Comparison of ENCODE assay signal across 1 cellular context in genomic region chr6:26054937-26055669, GRCh38.
TF ChIP-seq lines count a peak whose summit lies in the region.

No MANE protein-coding gene starts in this region.

TF ChIP-seq in HepG2, 621 proteins besides CTCF, POLR2A, EP300 and RAD21 (continued from another document and continues in another):
- TF ChIP-seq PRDM15 (CRISPR knock-in tag; IDR thresholded peaks at IDR 0.05) = no peak; the same call in 1 of the 2 replicates
- TF ChIP-seq JARID2 (CRISPR knock-in tag; IDR thresholded peaks at IDR 0.05; ENCODE audit: insufficient replicate concordance) = peak; percentile 20
- TF ChIP-seq HOXA3 (CRISPR knock-in tag; IDR thresholded peaks at IDR 0.05) = peak; percentile 92
- TF ChIP-seq DMAP1 (CRISPR knock-in tag; IDR thresholded peaks at IDR 0.05) = peak; percentile 79; the same call in 1 of the 2 replicates
- TF ChIP-seq TBP (CRISPR knock-in tag; IDR thresholded peaks at IDR 0.05) = peak; percentile 42; the same call in 1 of the 2 replicates
- TF ChIP-seq ZKSCAN8 (CRISPR knock-in tag; IDR thresholded peaks at IDR 0.05; ENCODE audit: borderline replicate concordance) = peak; percentile 40; the same call in 1 of the 2 replicates
- TF ChIP-seq ZBED4 (CRISPR knock-in tag; IDR thresholded peaks at IDR 0.05; ENCODE audit: borderline replicate concordance) = no peak
- TF ChIP-seq ZC3H4 (CRISPR knock-in tag; IDR thresholded peaks at IDR 0.05; ENCODE audit: borderline replicate concordance) = peak; percentile 99
- peak; percentile 71 for TF ChIP-seq ELF3 (CRISPR knock-in tag; IDR thresholded peaks at IDR 0.05)
- TF ChIP-seq ZNF205 (CRISPR knock-in tag; IDR thresholded peaks at IDR 0.05) = no peak
- TF ChIP-seq KLF16 (CRISPR knock-in tag; IDR thresholded peaks at IDR 0.05) = peak in 1 of 2 experiments; percentile 1; a peak in 2 of 4 replicates
- peak; percentile 76 for TF ChIP-seq ZNF605 (CRISPR knock-in tag; IDR thresholded peaks at IDR 0.05)
- TF ChIP-seq MIER3 (CRISPR knock-in tag; IDR thresholded peaks at IDR 0.05; ENCODE audit: borderline replicate concordance) = no peak; the same call in none of the 2 replicates
- TF ChIP-seq GZF1 (CRISPR knock-in tag; IDR thresholded peaks at IDR 0.05) = 0 out of 2 replicates have a peak, but pooled peaks have one; percentile 42
- TF ChIP-seq ZGPAT (CRISPR knock-in tag; IDR thresholded peaks at IDR 0.05) = peak; percentile 73; the same call in 1 of the 2 replicates
- 0 out of 2 replicates have a peak, but pooled peaks have one; percentile 27 for TF ChIP-seq POLR2AphosphoS2 (IDR thresholded peaks at IDR 0.05; ENCODE audit: low read depth, low read length)
- peak; percentile 77; the same call in 1 of the 2 replicates for TF ChIP-seq FOXM1 (CRISPR knock-in tag; IDR thresholded peaks at IDR 0.05)
- no peak; the same call in 1 of the 2 replicates for TF ChIP-seq ZFP37 (CRISPR knock-in tag; IDR thresholded peaks at IDR 0.05; ENCODE audit: borderline replicate concordance)
- no peak; the same call in 1 of the 2 replicates for TF ChIP-seq ZBTB42 (CRISPR knock-in tag; IDR thresholded peaks at IDR 0.05)
- no peak for TF ChIP-seq GATA4 (IDR thresholded peaks at IDR 0.05; ENCODE audit: borderline replicate concordance, low read depth)
- no peak for TF ChIP-seq RBAK (CRISPR knock-in tag; IDR thresholded peaks at IDR 0.05)
- TF ChIP-seq RBM22 (optimal IDR thresholded peaks at IDR 0.05; ENCODE audit: low read length) = peak; percentile 77
- no peak for TF ChIP-seq ZNF609 (CRISPR knock-in tag; IDR thresholded peaks at IDR 0.05; ENCODE audit: borderline replicate concordance)
- no peak for TF ChIP-seq NFKB2 (CRISPR knock-in tag; IDR thresholded peaks at IDR 0.05; ENCODE audit: borderline replicate concordance)
- TF ChIP-seq NFIC (IDR thresholded peaks at IDR 0.05; ENCODE audit: low read length) = peak; percentile 32; the same call in 1 of the 2 replicates
- no peak for TF ChIP-seq ZNF570 (CRISPR knock-in tag; IDR thresholded peaks at IDR 0.05; ENCODE audit: borderline replicate concordance)
- no peak for TF ChIP-seq ZNF619 (CRISPR knock-in tag; IDR thresholded peaks at IDR 0.05)
- no peak for TF ChIP-seq NFIB (CRISPR knock-in tag; IDR thresholded peaks at IDR 0.05; ENCODE audit: borderline replicate concordance)
- TF ChIP-seq PATZ1 (CRISPR knock-in tag; IDR thresholded peaks at IDR 0.05) = peak; percentile 11; the same call in 1 of the 2 replicates
- TF ChIP-seq AKNA (CRISPR knock-in tag; IDR thresholded peaks at IDR 0.05; ENCODE audit: borderline replicate concordance) = peak; percentile 45; the same call in 1 of the 2 replicates
- TF ChIP-seq ARNT2 (CRISPR knock-in tag; IDR thresholded peaks at IDR 0.05; ENCODE audit: low read depth) = no peak
- TF ChIP-seq ZNF629 (CRISPR knock-in tag; conservative IDR thresholded peaks at IDR 0.05) = peak; percentile 57
- no peak for TF ChIP-seq NR3C1 (CRISPR knock-in tag; IDR thresholded peaks at IDR 0.05)
- no peak for TF ChIP-seq ZNF224 (CRISPR knock-in tag; IDR thresholded peaks at IDR 0.05)
- TF ChIP-seq PTBP1 (IDR thresholded peaks at IDR 0.05; ENCODE audit: low read depth, low read length, poor library complexity, severe bottlenecking) = no peak
- TF ChIP-seq ZFP36L2 (CRISPR knock-in tag; IDR thresholded peaks at IDR 0.05) = peak; percentile 85; the same call in 1 of the 2 replicates
- TF ChIP-seq CENPT (CRISPR knock-in tag; IDR thresholded peaks at IDR 0.05; ENCODE audit: low read depth) = no peak
- peak; percentile 22; the same call in 1 of the 2 replicates for TF ChIP-seq BORCS8-MEF2B (CRISPR knock-in tag; IDR thresholded peaks at IDR 0.05)
- no peak for TF ChIP-seq NCOA1 (CRISPR knock-in tag; IDR thresholded peaks at IDR 0.05)
- no peak; the same call in 1 of the 2 replicates for TF ChIP-seq SRF (IDR thresholded peaks at IDR 0.05; ENCODE audit: low read depth, low read length)
- peak; percentile 92 for TF ChIP-seq MED1 (CRISPR knock-in tag; IDR thresholded peaks at IDR 0.05)
- TF ChIP-seq ZNF34 (CRISPR knock-in tag; IDR thresholded peaks at IDR 0.05; ENCODE audit: borderline replicate concordance) = no peak
- TF ChIP-seq SRSF4 (IDR thresholded peaks at IDR 0.05; ENCODE audit: low read depth, low read length, poor library complexity, severe bottlenecking) = peak; percentile 54
